11 cellular contexts compared by ENCODE assay signal in genomic region chr5:23977996-23978395, GRCh38.
A peak's percentile ranks its signal among the peaks of the same experiment; 100 is the strongest.
DNase-seq lines count a peak whose midpoint lies in the region; ATAC-seq and TF ChIP-seq lines count a peak whose summit lies in the region.
"Had no signal": no experiment of that assay in that cellular context is flagged by ENCODE, and none has a peak within 500 bp of the region (broad histone marks: within the 10 kb centered on the region; RNA-seq: fewer than 3 reads in every experiment).

No MANE protein-coding gene starts in this region.

- H3K9me3 ChIP-seq in body of pancreas: peaks cover 0 to 8% (median 0%) of the 10 kb centered on the region in 3 donors
- peaks cover 17% of the 10 kb centered on the region for H3K9me3 ChIP-seq in osteoblast (ENCODE audit: low read depth, low read length)
- H3K9me3 ChIP-seq in effector memory CD4-positive, alpha-beta T cell (ENCODE audit: control insufficient read depth, low read length): no peaks in the 10 kb centered on the region

- peaks cover 3 to 13% of the 10 kb centered on the region in 2 donors for H3K36me3 Mint-ChIP-seq in activated T-cell treated with anti-CD3 and anti-CD28 coated beads, Interleukin-2, amount 50 U/mL, for 72 hours (ENCODE audit: insufficient read depth in 2 of 2)
- H3K36me3 Mint-ChIP-seq in activated T-cell treated with anti-CD3 and anti-CD28 coated beads, Interleukin-2, amount 50 U/mL, for 4 hours (ENCODE audit: insufficient read depth): peaks cover 3% of the 10 kb centered on the region
- H3K36me3 Mint-ChIP-seq in progenitor cell of endocrine pancreas (ENCODE audit: insufficient read depth): no peaks in the 10 kb centered on the region

- H2AFZ ChIP-seq in osteoblast (ENCODE audit: low read length): no peak overlapping the region

- H3K4me1 Mint-ChIP-seq in activated T-cell treated with anti-CD3 and anti-CD28 coated beads, Interleukin-2, amount 50 U/mL, for 72 hours (ENCODE audit: low read depth): no peaks in the 10 kb centered on the region
- H3K4me1 Mint-ChIP-seq in activated T-cell treated with anti-CD3 and anti-CD28 coated beads, Interleukin-2, amount 50 U/mL, for 4 hours (ENCODE audit: low read depth): no peaks in the 10 kb centered on the region
- no peaks in the 10 kb centered on the region for H3K4me1 Mint-ChIP-seq in progenitor cell of endocrine pancreas (ENCODE audit: low read depth)

- H3K4me3 ChIP-seq in body of pancreas (no peak overlapping the region), osteoblast (ENCODE audit: insufficient read depth, low read length) (no peak overlapping the region)
- H3K4me3 ChIP-seq in effector memory CD4-positive, alpha-beta T cell (ENCODE audit: insufficient read depth, low read depth, low read length, poor library complexity, severe bottlenecking): no peak overlapping the region

- intact Hi-C loops in body of pancreas (cut with DNase I): no loop called here

- H3K27me3 Mint-ChIP-seq in activated T-cell treated with anti-CD3 and anti-CD28 coated beads, Interleukin-2, amount 50 U/mL, for 72 hours (ENCODE audit: low read depth): no peaks in the 10 kb centered on the region
- H3K27me3 Mint-ChIP-seq in activated T-cell treated with anti-CD3 and anti-CD28 coated beads, Interleukin-2, amount 50 U/mL, for 4 hours (ENCODE audit: low read depth): no peaks in the 10 kb centered on the region
- H3K27me3 Mint-ChIP-seq in progenitor cell of endocrine pancreas: no peaks in the 10 kb centered on the region

- no peak for ATAC-seq in activated T-cell treated with anti-CD3 and anti-CD28 coated beads, Interleukin-2, amount 50 U/mL, for 72 hours (replicated peaks in 1 of 2)
- no peak for ATAC-seq in activated T-cell treated with anti-CD3 and anti-CD28 coated beads, Interleukin-2, amount 50 U/mL, for 4 hours
- ATAC-seq in body of pancreas: no peak
- no peak for ATAC-seq in GM18858 (IDR thresholded peaks at IDR 0.05; ENCODE audit: unreplicated experiment)

- DNase-seq in activated T-cell treated with anti-CD3 and anti-CD28 coated beads, Interleukin-2, amount 50 U/mL, for 72 hours: peak; percentile 1 to 9
- DNase-seq in activated T-cell treated with anti-CD3 and anti-CD28 coated beads, Interleukin-2, amount 50 U/mL, for 4 hours: no peak
- peak; percentile 50 to 69 for DNase-seq in Kasumi-1 (lab: John Stamatoyannopoulos, UW)
- peak; percentile 27 to 57 (median 48) for DNase-seq in body of pancreas
- no peak for DNase-seq in progenitor cell of endocrine pancreas (ENCODE audit: low spot score, unreplicated experiment)
- no peak for DNase-seq in osteoblast (ENCODE audit: insufficient read length, low spot score, missing footprints)
- no peak for DNase-seq in effector memory CD4-positive, alpha-beta T cell
- DNase-seq: DMS79 treated with DMSO at 0.1 percent for 48 hours; stimulated activated naive CD4-positive, alpha-beta T cell treated with Interleukin-2 at 50 U/mL for 16 hours had no signal

- no peak for TF ChIP-seq POLR2A in body of pancreas (IDR thresholded peaks at IDR 0.05)

- H3K27ac ChIP-seq in body of pancreas (no peak overlapping the region), osteoblast (ENCODE audit: low read depth, low read length) (no peak overlapping the region)
- no peak overlapping the region for H3K27ac ChIP-seq in effector memory CD4-positive, alpha-beta T cell (ENCODE audit: insufficient read depth, low read length, poor library complexity, severe bottlenecking)

- no peak overlapping the region for H3K4me3 Mint-ChIP-seq in activated T-cell treated with anti-CD3 and anti-CD28 coated beads, Interleukin-2, amount 50 U/mL, for 72 hours
- no peak overlapping the region for H3K4me3 Mint-ChIP-seq in activated T-cell treated with anti-CD3 and anti-CD28 coated beads, Interleukin-2, amount 50 U/mL, for 4 hours
- H3K4me3 Mint-ChIP-seq in progenitor cell of endocrine pancreas (ENCODE audit: low read depth): no peak overlapping the region
- H3K4me3 Mint-ChIP-seq: T-helper 1 cell treated with Interleukin-12 subunit alpha and Interleukin-12 subunit beta and Interleukin-4 antibody, amounts not matched to agents 30 μg/mL and 1 μg/mL, for 36 hours had no signal

- no peak overlapping the region for H3K27ac Mint-ChIP-seq in activated T-cell treated with anti-CD3 and anti-CD28 coated beads, Interleukin-2, amount 50 U/mL, for 72 hours
- H3K27ac Mint-ChIP-seq in progenitor cell of endocrine pancreas: no peak overlapping the region
- H3K27ac Mint-ChIP-seq: T-helper 1 cell treated with Interleukin-12 subunit alpha and Interleukin-12 subunit beta and Interleukin-4 antibody, amounts not matched to agents 30 μg/mL and 1 μg/mL, for 36 hours had no signal

- H3K4me1 ChIP-seq in body of pancreas (no peaks in the 10 kb centered on the region), osteoblast (ENCODE audit: insufficient read depth, low read length) (no peaks in the 10 kb centered on the region)
- H3K4me1 ChIP-seq in effector memory CD4-positive, alpha-beta T cell (ENCODE audit: control insufficient read depth, insufficient read depth, low read length, poor library complexity, severe bottlenecking): no peaks in the 10 kb centered on the region

- no peaks in the 10 kb centered on the region for H4K20me1 ChIP-seq in osteoblast (ENCODE audit: insufficient read depth, low read length)

- H3K27me3 ChIP-seq in body of pancreas (no peaks in the 10 kb centered on the region), osteoblast (ENCODE audit: insufficient read depth, low read length) (no peaks in the 10 kb centered on the region)
- no peaks in the 10 kb centered on the region for H3K27me3 ChIP-seq in effector memory CD4-positive, alpha-beta T cell (replicated peaks; ENCODE audit: control insufficient read depth, insufficient read depth, low read length, poor library complexity, severe bottlenecking)

- no peak overlapping the region for H3K4me2 ChIP-seq in osteoblast (ENCODE audit: insufficient read depth, low read length)

- TF ChIP-seq CTCF in body of pancreas (IDR thresholded peaks at IDR 0.05) (peak in 5 of 7 experiments; percentile 14 to 49 (median 42)), progenitor cell of endocrine pancreas (IDR thresholded peaks at IDR 0.05; ENCODE audit: unreplicated experiment) (peak; percentile 38), osteoblast (IDR thresholded peaks at IDR 0.05; ENCODE audit: extremely low read depth, low read depth, low read length) (no peak)

- H3K79me2 ChIP-seq in osteoblast (ENCODE audit: insufficient read depth, low read length): no peaks in the 10 kb centered on the region

- H3K36me3 ChIP-seq in body of pancreas (replicated peaks in 1 of 2; ENCODE audit: insufficient read depth in 1 of 2, low read depth in 2 of 2) (no peaks in the 10 kb centered on the region), osteoblast (ENCODE audit: insufficient read depth, low read length) (no peaks in the 10 kb centered on the region)
- no peaks in the 10 kb centered on the region for H3K36me3 ChIP-seq in effector memory CD4-positive, alpha-beta T cell (ENCODE audit: control insufficient read depth, insufficient read depth, low read length)

- 58 to 65% methylated on average over 4 of the region's 4 CpGs for WGBS in body of pancreas, 2 donors

- peaks cover 12 to 19% of the 10 kb centered on the region in 2 donors for H3K9me3 Mint-ChIP-seq in activated T-cell treated with anti-CD3 and anti-CD28 coated beads, Interleukin-2, amount 50 U/mL, for 72 hours
- H3K9me3 Mint-ChIP-seq in activated T-cell treated with anti-CD3 and anti-CD28 coated beads, Interleukin-2, amount 50 U/mL, for 4 hours: peaks cover 26% of the 10 kb centered on the region
- peaks cover 32% of the 10 kb centered on the region for H3K9me3 Mint-ChIP-seq in progenitor cell of endocrine pancreas (ENCODE audit: low read depth)

Comparison
In these comparisons a context has a peak if more than half of its experiments do, and no peak if none do; other contexts are left out.
1. DNase-seq: peak in activated T-cell treated with anti-CD3 and anti-CD28 coated beads, Interleukin-2, amount 50 U/mL, for 72 hours (2 of 2), Kasumi-1 (2 of 2) and body of pancreas (4 of 4); none in activated T-cell treated with anti-CD3 and anti-CD28 coated beads, Interleukin-2, amount 50 U/mL, for 4 hours (single experiment), progenitor cell of endocrine pancreas (single experiment), osteoblast (single experiment) and effector memory CD4-positive, alpha-beta T cell (0 of 3).